Comparison of ENCODE assay signal across 8 cellular contexts in the genomic region with DNA sequence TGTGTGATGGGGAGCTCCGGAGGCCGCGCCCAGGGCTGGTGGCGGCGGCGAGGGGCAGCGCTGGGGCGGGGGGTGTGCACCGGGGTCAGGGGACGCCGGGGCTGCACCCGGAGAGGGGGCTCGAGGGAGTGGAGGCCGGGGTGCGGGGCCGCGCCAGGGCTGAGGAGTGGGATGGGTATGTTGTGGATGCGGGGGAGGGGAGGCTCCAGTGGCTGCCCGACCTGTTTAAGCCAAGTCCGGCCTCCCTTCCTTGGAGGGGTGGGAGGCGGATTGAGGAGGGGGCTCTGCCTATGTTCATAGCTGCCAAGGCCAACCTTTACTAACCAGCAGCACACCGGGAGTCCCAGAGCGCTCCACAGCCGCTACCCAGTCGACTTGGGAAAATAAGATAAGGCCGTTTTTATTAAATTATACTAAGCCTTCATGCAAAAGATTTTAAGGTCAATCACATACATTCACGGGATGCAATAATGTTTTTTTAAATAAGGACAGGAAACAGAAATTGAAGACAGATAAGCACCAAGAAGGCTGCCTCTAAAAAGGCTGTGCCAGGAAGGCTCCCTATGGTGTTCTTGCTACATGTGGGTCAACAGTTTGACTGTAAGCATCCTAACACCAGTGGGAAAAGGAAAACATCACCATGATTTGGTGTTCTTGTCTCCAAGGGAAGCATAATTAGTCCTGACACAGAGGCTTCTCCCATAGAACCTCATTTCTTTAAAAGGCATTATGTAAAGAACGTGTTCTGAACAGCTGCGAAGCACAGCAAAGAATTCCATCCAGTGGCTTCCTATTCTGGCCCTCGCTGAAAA. TPM values are rescaled to one million over a fixed set of nuclear protein-coding genes. Genes with fewer than 3 reads are reported as not detected.
DNase-seq lines count a peak whose midpoint lies in the region; ATAC-seq and TF ChIP-seq lines count a peak whose summit lies in the region.

No MANE protein-coding gene starts in this region.

- TF ChIP-seq CTCF in DOHH2 (IDR thresholded peaks at IDR 0.05; ENCODE audit: low read depth, low read length, poor library complexity, severe bottlenecking) (no peak), body of pancreas (IDR thresholded peaks at IDR 0.05) (no peak), lower leg skin (IDR thresholded peaks at IDR 0.05) (no peak), transverse colon (IDR thresholded peaks at IDR 0.05) (no peak)

- in situ Hi-C loops in transverse colon (cut with MboI; ENCODE audit: low pct_ligation_motif_present in 1 of 4, low pct_unique_long_range_greater_than_20kb in 1 of 4, low sequenced_read_pairs in 3 of 4): no loop called here

- no peak overlapping the region; the same call in 1 of the 2 replicates for H3K27ac ChIP-seq in DOHH2 (ENCODE audit: low read depth, low read length)
- peak overlapping the region; percentile 77 to 92 (median 90) for H3K27ac ChIP-seq in body of pancreas
- peak overlapping the region; percentile 84 to 93 (median 87) for H3K27ac ChIP-seq in transverse colon

- intact Hi-C loops in body of pancreas (cut with DNase I) (no loop called here), lower leg skin (cut with DNase I; ENCODE audit: low total_unique reads) (no loop called here), transverse colon (cut with DNase I; ENCODE audit: low total_unique reads) (no loop called here)

- H3F3A ChIP-seq in DOHH2 (ENCODE audit: control insufficient read depth, insufficient read depth): peaks cover 21% of the 10 kb centered on the region

- TF ChIP-seq POLR2A in body of pancreas (IDR thresholded peaks at IDR 0.05) (no peak), lower leg skin (IDR thresholded peaks at IDR 0.05) (no peak), transverse colon (IDR thresholded peaks at IDR 0.05) (no peak)

- TF ChIP-seq EP300 in transverse colon (IDR thresholded peaks at IDR 0.05; ENCODE audit: low read depth): no peak

- H4K20me1 ChIP-seq in DOHH2 (ENCODE audit: control insufficient read depth, insufficient read depth, low read depth, low read length): no peaks in the 10 kb centered on the region

- H3K27me3 ChIP-seq in DOHH2 (ENCODE audit: control insufficient read depth, low read length) (no peaks in the 10 kb centered on the region), body of pancreas (no peaks in the 10 kb centered on the region), transverse colon (no peaks in the 10 kb centered on the region)

- H3K4me2 ChIP-seq in DOHH2 (ENCODE audit: low read length): peak overlapping the region; percentile 74

- no peaks in the 10 kb centered on the region for H3K9me3 ChIP-seq in DOHH2 (ENCODE audit: control insufficient read depth, insufficient read depth, low read length)
- H3K9me3 ChIP-seq in body of pancreas: no peaks in the 10 kb centered on the region
- H3K9me3 ChIP-seq in transverse colon: no peaks in the 10 kb centered on the region

- ATAC-seq in GM21529 (IDR thresholded peaks at IDR 0.05; ENCODE audit: unreplicated experiment) (peak; percentile 23), body of pancreas (peak; percentile 23), GM18870 (IDR thresholded peaks at IDR 0.05; ENCODE audit: unreplicated experiment) (no peak)

- peaks cover 24% of the 10 kb centered on the region for H3K4me1 ChIP-seq in DOHH2 (ENCODE audit: control insufficient read depth, low read length)
- H3K4me1 ChIP-seq in body of pancreas: peaks cover 19% of the 10 kb centered on the region
- peaks cover 0 to 19% (median 6%) of the 10 kb centered on the region in 4 donors for H3K4me1 ChIP-seq in transverse colon

- 23 to 34% methylated on average over 9 to 13 of the region's 30 CpGs for WGBS in body of pancreas, 2 donors
- WGBS in lower leg skin, 2 donors: 26 to 41% methylated on average over 12 to 21 of the region's 30 CpGs
- WGBS in transverse colon (ENCODE audit: low coverage in 1 of 2), 2 donors: 28 to 31% methylated on average over 5 to 14 of the region's 30 CpGs

- no peaks in the 10 kb centered on the region for H3K36me3 ChIP-seq in DOHH2 (ENCODE audit: control insufficient read depth, low read length)
- no peaks in the 10 kb centered on the region for H3K36me3 ChIP-seq in body of pancreas (replicated peaks in 1 of 2; ENCODE audit: insufficient read depth in 1 of 2, low read depth in 2 of 2)
- H3K36me3 ChIP-seq in transverse colon: no peaks in the 10 kb centered on the region

- peak; percentile 24 for DNase-seq in M059J (ENCODE audit: low read depth)
- DNase-seq in body of pancreas: peak in 2 of 4 donors; percentile 32 to 43
- no peak for DNase-seq in lower leg skin (ENCODE audit: low spot score in 2 of 2)
- no peak for DNase-seq in transverse colon
- DNase-seq in NCI-H774 (lab: John Stamatoyannopoulos, UW): no peak

- H3K4me3 ChIP-seq in DOHH2 (ENCODE audit: low read length) (peak overlapping the region; percentile 68), body of pancreas (peak overlapping the region; percentile 41 to 64), lower leg skin (ENCODE audit: low read depth, poor library complexity, severe bottlenecking) (peak overlapping the region; percentile 23), transverse colon (peak overlapping the region; percentile 70 to 86 (median 76))

- no peaks in the 10 kb centered on the region for H3K9me2 ChIP-seq in DOHH2 (replicated peaks; ENCODE audit: control insufficient read depth, low read length)

- H3K79me2 ChIP-seq in DOHH2 (ENCODE audit: control insufficient read depth, low read length): peaks cover 9% of the 10 kb centered on the region

RNA-seq across cellular contexts. Expression of gene HLCS, which starts 0.6 kb away (rescaled TPM):
- total RNA-seq in M059J (2014; rRNA removed; shearing (Covaris generic)): 18.9 and 22.9 TPM in 2 replicates
- 10 to 100 TPM; 27.2 to 38.6 TPM for total RNA-seq in body of pancreas
- 10 to 100 TPM in 2 of 4 donors, 1 to 10 TPM in 2; 3.1 to 19.4 (median 8.9) TPM for total RNA-seq in lower leg skin
- total RNA-seq in transverse colon: 10 to 100 TPM; 20.0 to 75.4 (median 32.8) TPM

RNA-seq across cellular contexts. Expression of gene RIPPLY3, which starts 39.5 kb away (rescaled TPM):
- total RNA-seq in M059J (2014; rRNA removed; shearing (Covaris generic)): 0.62 and 0.64 TPM in 2 replicates
- total RNA-seq in body of pancreas: not detected
- not detected for total RNA-seq in lower leg skin
- total RNA-seq in transverse colon: under 1 TPM in 1 of 4 donors, not detected in 3; 0.27 TPM

Comparison
In these comparisons a context has a peak if more than half of its experiments do, and no peak if none do; other contexts are left out.
1. H3K4me3 ChIP-seq: peak in every context shown above with its lines; median percentile 76 in transverse colon; 68 in DOHH2; 52 in body of pancreas; 23 in lower leg skin.